ENCODE assay signal across 1 cellular context in genomic region chr9:36489453-36489852, GRCh38.
TF ChIP-seq lines count a peak whose summit lies in the region.

No MANE protein-coding gene starts in this region.

TF ChIP-seq in IMR-90, 13 proteins besides CTCF, POLR2A, EP300 and RAD21 (continued from another document):
- TF ChIP-seq, protein P1, sequence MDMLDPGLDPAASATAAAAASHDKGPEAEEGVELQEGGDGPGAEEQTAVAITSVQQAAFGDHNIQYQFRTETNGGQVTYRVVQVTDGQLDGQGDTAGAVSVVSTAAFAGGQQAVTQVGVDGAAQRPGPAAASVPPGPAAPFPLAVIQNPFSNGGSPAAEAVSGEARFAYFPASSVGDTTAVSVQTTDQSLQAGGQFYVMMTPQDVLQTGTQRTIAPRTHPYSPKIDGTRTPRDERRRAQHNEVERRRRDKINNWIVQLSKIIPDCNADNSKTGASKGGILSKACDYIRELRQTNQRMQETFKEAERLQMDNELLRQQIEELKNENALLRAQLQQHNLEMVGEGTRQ (IDR thresholded peaks at IDR 0.05; ENCODE audit: low read depth, low read length) = no peak
- TF ChIP-seq SMC3 (IDR thresholded peaks at IDR 0.05; ENCODE audit: low read depth, low read length) = no peak
- no peak for TF ChIP-seq NFE2L2 (IDR thresholded peaks at IDR 0.05; ENCODE audit: low read depth, low read length)
- no peak for TF ChIP-seq RCOR1 (IDR thresholded peaks at IDR 0.05; ENCODE audit: insufficient replicate concordance, low read length)
- TF ChIP-seq, protein P2, sequence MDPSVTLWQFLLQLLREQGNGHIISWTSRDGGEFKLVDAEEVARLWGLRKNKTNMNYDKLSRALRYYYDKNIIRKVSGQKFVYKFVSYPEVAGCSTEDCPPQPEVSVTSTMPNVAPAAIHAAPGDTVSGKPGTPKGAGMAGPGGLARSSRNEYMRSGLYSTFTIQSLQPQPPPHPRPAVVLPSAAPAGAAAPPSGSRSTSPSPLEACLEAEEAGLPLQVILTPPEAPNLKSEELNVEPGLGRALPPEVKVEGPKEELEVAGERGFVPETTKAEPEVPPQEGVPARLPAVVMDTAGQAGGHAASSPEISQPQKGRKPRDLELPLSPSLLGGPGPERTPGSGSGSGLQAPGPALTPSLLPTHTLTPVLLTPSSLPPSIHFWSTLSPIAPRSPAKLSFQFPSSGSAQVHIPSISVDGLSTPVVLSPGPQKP (IDR thresholded peaks at IDR 0.05; ENCODE audit: borderline replicate concordance, low read depth, low read length) = no peak
- TF ChIP-seq CHD1 (IDR thresholded peaks at IDR 0.05; ENCODE audit: low read depth, low read length) = no peak
- no peak for TF ChIP-seq MAFK (IDR thresholded peaks at IDR 0.05; ENCODE audit: low read depth, low read length)
- TF ChIP-seq RFX5 (IDR thresholded peaks at IDR 0.05; ENCODE audit: low read depth, low read length) = no peak
- no peak for TF ChIP-seq BHLHE40 (IDR thresholded peaks at IDR 0.05; ENCODE audit: low read depth, low read length)
- no peak for TF ChIP-seq CEBPB (IDR thresholded peaks at IDR 0.05; ENCODE audit: low read depth, low read length)
- no peak for TF ChIP-seq FOS (IDR thresholded peaks at IDR 0.05; ENCODE audit: low read depth, low read length)
